ENCODE assay signal across 9 cellular contexts in the genomic region with DNA sequence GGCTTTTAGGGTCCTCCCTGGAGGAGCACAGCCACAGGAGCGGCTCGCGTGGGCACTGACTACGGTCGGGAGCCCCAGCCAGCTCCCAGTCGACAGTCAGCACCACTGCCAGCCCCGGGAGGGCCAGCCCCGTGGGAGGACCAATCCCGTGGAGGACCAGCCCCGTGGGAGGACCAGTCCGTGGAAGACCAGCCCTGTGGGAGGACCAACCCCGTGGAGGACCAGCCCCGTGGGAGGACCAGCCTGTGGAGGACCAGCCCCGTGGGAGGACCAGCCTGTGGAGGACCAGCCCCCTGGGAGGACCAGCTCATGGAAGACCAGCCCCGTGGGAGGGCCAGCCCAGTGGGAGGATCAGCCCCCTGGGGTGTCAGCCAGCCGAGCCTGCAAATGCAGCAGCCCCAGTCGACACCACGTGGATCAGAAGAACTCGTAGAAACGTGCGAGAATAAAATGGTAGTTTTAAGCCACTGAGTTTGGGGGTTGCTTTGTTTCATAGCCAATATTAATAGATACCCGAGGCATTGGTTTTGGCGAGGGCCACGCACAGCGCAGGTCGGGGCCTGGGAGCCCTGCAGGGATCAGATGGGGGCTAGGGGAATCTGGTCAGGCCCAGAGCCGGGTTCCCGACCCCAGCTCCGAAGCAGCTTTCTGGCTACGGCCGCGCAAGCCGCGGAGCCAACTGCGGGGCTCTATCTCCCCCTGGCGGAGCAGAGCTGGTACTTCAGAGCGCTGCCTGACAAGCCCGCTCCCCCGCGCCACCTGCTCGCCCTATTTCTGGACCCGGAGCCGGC.
DNase-seq lines count a peak whose midpoint lies in the region; ATAC-seq, FAIRE-seq and TF ChIP-seq lines count a peak whose summit lies in the region.
"Had no signal": no experiment of that assay in that cellular context is flagged by ENCODE, and none has a peak within 500 bp of the region (broad histone marks: within the 10 kb centered on the region; RNA-seq: fewer than 3 reads in every experiment).

No MANE protein-coding gene starts in this region.

- peak overlapping the region; percentile 89 for H3K4me2 ChIP-seq in keratinocyte (ENCODE audit: control insufficient read depth, extremely low read depth, insufficient read depth, low read depth, low read length)

- H3K4me3 ChIP-seq in keratinocyte (ENCODE audit: control insufficient read depth in 2 of 3, extremely low read depth in 1 of 3, insufficient read depth in 2 of 3, low read depth in 1 of 3, low read length in 3 of 3): peak overlapping the region; percentile 33 to 63 (median 52)

- no peaks in the 10 kb centered on the region for H3K9me1 ChIP-seq in keratinocyte (ENCODE audit: control insufficient read depth, extremely low read depth, insufficient read depth, low read length)

- peak overlapping the region; percentile 44 for H3K9ac ChIP-seq in keratinocyte (ENCODE audit: control insufficient read depth, extremely low read depth, insufficient read depth, low read length)

- H2AFZ ChIP-seq in keratinocyte (ENCODE audit: control insufficient read depth, low read length): peak overlapping the region; percentile 74

- TF ChIP-seq CTCF in VCaP (conservative IDR thresholded peaks at IDR 0.05) (peak; percentile 93), keratinocyte (optimal IDR thresholded peaks at IDR 0.05 in 1 of 3, IDR thresholded peaks at IDR 0.05 in 1 of 3, conservative IDR thresholded peaks at IDR 0.05 in 1 of 3; ENCODE audit: extremely low read depth in 1 of 3, insufficient read depth in 2 of 3, low read length in 3 of 3) (peak; percentile 68 to 100 (median 86))

- H3K9me3 ChIP-seq in keratinocyte (ENCODE audit: control insufficient read depth, low read depth, low read length): no peaks in the 10 kb centered on the region

- H3K27ac ChIP-seq in VCaP: peak overlapping the region; percentile 16; the same call in 1 of the 2 replicates
- no peak overlapping the region for H3K27ac ChIP-seq in keratinocyte (ENCODE audit: control insufficient read depth, insufficient read depth, low read length)

- H3K36me3 ChIP-seq in keratinocyte (ENCODE audit: control insufficient read depth in 2 of 2, extremely low read depth in 1 of 2, insufficient read depth in 2 of 2, low read length in 2 of 2): no peaks in the 10 kb centered on the region

- no peaks in the 10 kb centered on the region for H3K79me2 ChIP-seq in keratinocyte (ENCODE audit: control insufficient read depth, insufficient read depth, low read length)

- H3K27me3 ChIP-seq in keratinocyte (ENCODE audit: control insufficient read depth, extremely low read depth, insufficient read depth, low read length): peaks cover 8% of the 10 kb centered on the region

- in situ Hi-C loops in T47D (cut with HindIII; ENCODE audit: low pct_unique_long_range_greater_than_20kb, low sequenced_read_pairs): no loop called here

- no peaks in the 10 kb centered on the region for H4K20me1 ChIP-seq in keratinocyte (ENCODE audit: control insufficient read depth, extremely low read depth, insufficient read depth, low read length)

- dilution Hi-C loops in keratinocyte (cut with MboI; ENCODE audit: extremely low pct_ligation_motif_present, low sequenced_read_pairs): no loop called here

- H3K4me1 ChIP-seq in keratinocyte (ENCODE audit: control insufficient read depth, extremely low read depth, insufficient read depth, low read length): peaks cover 3% of the 10 kb centered on the region

- peak; percentile 83 for ATAC-seq in HG02840 (IDR thresholded peaks at IDR 0.05; ENCODE audit: low FRiP score, unreplicated experiment)

- no peak for FAIRE-seq in keratinocyte (lab: Jason Lieb, UNC)
- FAIRE-seq: G401.6 had no signal

- DNase-seq in NCI-H2107 (lab: John Stamatoyannopoulos, UW) (peak; percentile 32), NCI-H2107 treated with DMSO at 0.1 percent for 48 hours (lab: John Stamatoyannopoulos, UW; ENCODE audit: unreplicated experiment) (no peak), NCI-H1694 treated with DMSO at 0.1 percent for 48 hours (lab: John Stamatoyannopoulos, UW) (peak; percentile 62), T47D (ENCODE audit: low read depth in 1 of 2, low spot score in 1 of 2) (peak; percentile 84 to 86), keratinocyte (ENCODE audit: low read depth, low spot score) (no peak)
- DNase-seq in stimulated activated CD4-positive, alpha-beta T cell treated with anti-CD3 and anti-CD28 coated beads, Interleukin-15, amount 100 ng/mL, for 1 hour (ENCODE audit: low read depth in 1 of 2, low spot score in 1 of 2): peak; percentile 29 to 45

Comparison
In these comparisons a context has a peak if more than half of its experiments do, and no peak if none do; other contexts are left out.
1. DNase-seq: peak in NCI-H2107 (single experiment), NCI-H1694 treated with DMSO at 0.1 percent for 48 hours (single experiment), T47D (2 of 2) and stimulated activated CD4-positive, alpha-beta T cell treated with anti-CD3 and anti-CD28 coated beads, Interleukin-15, amount 100 ng/mL, for 1 hour (2 of 2); none in NCI-H2107 treated with DMSO at 0.1 percent for 48 hours (single experiment) and keratinocyte (single experiment).